In genomic region chr19:45809643-45810159, GRCh38 we compare ENCODE assay signal across 9 cellular contexts. TPM values are rescaled to one million over a fixed set of nuclear protein-coding genes. Genes with fewer than 3 reads are reported as not detected.
DNase-seq lines count a peak whose midpoint lies in the region; FAIRE-seq and TF ChIP-seq lines count a peak whose summit lies in the region.
"Had no signal": no experiment of that assay in that cellular context is flagged by ENCODE, and none has a peak within 500 bp of the region (broad histone marks: within the 10 kb centered on the region; RNA-seq: fewer than 3 reads in every experiment).

No MANE protein-coding gene starts in this region.

- TF ChIP-seq EP300 in esophagus muscularis mucosa (IDR thresholded peaks at IDR 0.05): no peak

- H2AFZ ChIP-seq in astrocyte (ENCODE audit: low read depth, low read length) (no peak overlapping the region), neuronal stem cell (ENCODE audit: low read length) (peak overlapping the region; percentile 69)

- peaks cover 8% of the 10 kb centered on the region for H3K4me1 ChIP-seq in astrocyte (ENCODE audit: insufficient read depth, low read length)
- peaks cover 0 to under 1% of the 10 kb centered on the region in 2 donors for H3K4me1 ChIP-seq in neuronal stem cell (ENCODE audit: control insufficient read depth in 2 of 2, insufficient read depth in 1 of 2, low read depth in 1 of 2, low read length in 2 of 2)
- peaks cover under 1 to 8% (median 6%) of the 10 kb centered on the region in 4 donors for H3K4me1 ChIP-seq in esophagus muscularis mucosa

- H3K4ac ChIP-seq in neuronal stem cell (ENCODE audit: low read length): no peak overlapping the region

- H3K79me1 ChIP-seq in neuronal stem cell (ENCODE audit: low read depth, low read length): no peaks in the 10 kb centered on the region

- H3K14ac ChIP-seq in neuronal stem cell (ENCODE audit: low read length): no peak overlapping the region

- H3K4me1 Mint-ChIP-seq in astrocyte (ENCODE audit: low read depth, unreplicated experiment): peaks cover 9% of the 10 kb centered on the region
- H3K4me1 Mint-ChIP-seq in activated T-helper 2 cell treated with anti-CD3 and anti-CD28 coated beads, Interferon-gamma antibody, Interleukin-2, Interleukin-4, amounts not matched to agents 10 μg/mL and 5 μg/mL and 100 μg/mL, durations not matched to agents 14 hours and 24 hours and 36 hours (ENCODE audit: low read depth): peaks cover 9% of the 10 kb centered on the region

- no peak overlapping the region for H2BK120ac ChIP-seq in neuronal stem cell (ENCODE audit: low read depth, low read length)

- peak overlapping the region; percentile 4 for H3K9ac ChIP-seq in astrocyte (ENCODE audit: low read length)
- no peak overlapping the region for H3K9ac ChIP-seq in neuronal stem cell (ENCODE audit: low read depth, low read length, poor library complexity)

- no peak overlapping the region for H2BK15ac ChIP-seq in neuronal stem cell (ENCODE audit: low read length)

- H3K4me2 ChIP-seq in astrocyte (ENCODE audit: low read length) (peak overlapping the region; percentile 67), neuronal stem cell (ENCODE audit: insufficient read depth, low read length, poor library complexity, severe bottlenecking) (no peak overlapping the region)

- H3K27me3 Mint-ChIP-seq in astrocyte (ENCODE audit: low read depth, unreplicated experiment): no peaks in the 10 kb centered on the region
- no peaks in the 10 kb centered on the region for H3K27me3 Mint-ChIP-seq in activated T-helper 2 cell treated with anti-CD3 and anti-CD28 coated beads, Interferon-gamma antibody, Interleukin-2, Interleukin-4, amounts not matched to agents 10 μg/mL and 5 μg/mL and 100 μg/mL, durations not matched to agents 14 hours and 24 hours and 36 hours (ENCODE audit: low read depth)

- intact Hi-C loops in activated T-helper 2 cell treated with anti-CD3 and anti-CD28 coated beads, Interferon-gamma antibody, Interleukin-2, Interleukin-4, amounts not matched to agents 10 μg/mL and 5 μg/mL and 100 μg/mL, durations not matched to agents 14 hours and 24 hours and 36 hours (cut with micrococcal nuclease): no loop called here
- intact Hi-C loops in esophagus muscularis mucosa (cut with DNase I): no loop called here

- no CpG with 5 or more reads among the region's 7 CpGs for WGBS in neuronal stem cell (ENCODE audit: extremely low coverage in 2 of 2, insufficient read length in 2 of 2, insufficient replicate concordance in 1 of 2), 2 donors
- 55% methylated on average over 7 of the region's 7 CpGs for WGBS in esophagus muscularis mucosa

- no peaks in the 10 kb centered on the region for H3K27me3 ChIP-seq in astrocyte (ENCODE audit: insufficient read depth, low read length)
- H3K27me3 ChIP-seq in neuronal stem cell (ENCODE audit: control insufficient read depth in 3 of 3, insufficient read depth in 3 of 3, low read depth in 1 of 3, low read length in 3 of 3): peaks cover 0 to 3% (median 0%) of the 10 kb centered on the region in 3 experiments
- H3K27me3 ChIP-seq in esophagus muscularis mucosa: peaks cover 0 to 33% (median 4%) of the 10 kb centered on the region in 4 donors

- H3K23ac ChIP-seq in neuronal stem cell (ENCODE audit: low read depth, low read length, poor library complexity): no peak overlapping the region

- H3K27ac ChIP-seq in astrocyte (ENCODE audit: low read depth, low read length): peak overlapping the region; percentile 15
- no peak overlapping the region for H3K27ac ChIP-seq in neuronal stem cell (replicated peaks; ENCODE audit: low read length)
- H3K27ac ChIP-seq in esophagus muscularis mucosa (replicated peaks in 1 of 4): no peak overlapping the region

- TF ChIP-seq CTCF in astrocyte (IDR thresholded peaks at IDR 0.05; ENCODE audit: insufficient read depth, low read depth, low read length) (no peak), esophagus muscularis mucosa (IDR thresholded peaks at IDR 0.05) (no peak)

- no peaks in the 10 kb centered on the region for H3K9me3 ChIP-seq in astrocyte (ENCODE audit: insufficient read depth, low read depth, low read length)
- H3K9me3 ChIP-seq in neuronal stem cell (replicated peaks in 1 of 2; ENCODE audit: control insufficient read depth in 2 of 2, insufficient read depth in 1 of 2, low read depth in 1 of 2, low read length in 2 of 2): peaks cover 0 to 4% of the 10 kb centered on the region in 2 donors
- H3K9me3 ChIP-seq in esophagus muscularis mucosa: no peaks in the 10 kb centered on the region

- H3K36me3 ChIP-seq in astrocyte (ENCODE audit: insufficient read depth, low read length) (no peaks in the 10 kb centered on the region), neuronal stem cell (replicated peaks in 1 of 2; ENCODE audit: control insufficient read depth in 2 of 2, insufficient read depth in 2 of 2, low read length in 2 of 2) (peaks cover 1 to 3% of the 10 kb centered on the region in 2 donors), esophagus muscularis mucosa (no peaks in the 10 kb centered on the region)

- H3K79me2 ChIP-seq in astrocyte (ENCODE audit: insufficient read depth, low read length): no peaks in the 10 kb centered on the region

- no peaks in the 10 kb centered on the region for H4K20me1 ChIP-seq in astrocyte (ENCODE audit: insufficient read depth, low read length)

- no peak overlapping the region for H2AK5ac ChIP-seq in neuronal stem cell (ENCODE audit: low read depth, low read length)

- peak; percentile 12 for DNase-seq in NCI-H1092 treated with DMSO at 0.1 percent for 48 hours (lab: John Stamatoyannopoulos, UW)
- DNase-seq in NCI-H1092 (lab: John Stamatoyannopoulos, UW): no peak
- peak; percentile 82 for DNase-seq in NCI-H146 (lab: John Stamatoyannopoulos, UW)
- DNase-seq in astrocyte (ENCODE audit: low read depth): peak; percentile 73
- DNase-seq in neuronal stem cell (ENCODE audit: low spot score): no peak
- DNase-seq in hypothalamus (lab: John Stamatoyannopoulos, UW): no peak
- no peak for DNase-seq in activated T-helper 2 cell treated with anti-CD3 and anti-CD28 coated beads, Interferon-gamma antibody, Interleukin-2, Interleukin-4, amounts not matched to agents 10 μg/mL and 5 μg/mL and 100 μg/mL, durations not matched to agents 14 hours and 24 hours and 36 hours (ENCODE audit: low spot score)
- no peak for DNase-seq in esophagus muscularis mucosa (ENCODE audit: extremely low spot score)

- no peak overlapping the region for H3K4me3 ChIP-seq in astrocyte (ENCODE audit: insufficient read depth, low read depth, low read length)
- no peak overlapping the region for H3K4me3 ChIP-seq in neuronal stem cell (ENCODE audit: low read length in 2 of 2)
- no peak overlapping the region for H3K4me3 ChIP-seq in esophagus muscularis mucosa

- H3K27ac Mint-ChIP-seq in astrocyte (ENCODE audit: unreplicated experiment): peak overlapping the region; percentile 94
- H3K27ac Mint-ChIP-seq in activated T-helper 2 cell treated with anti-CD3 and anti-CD28 coated beads, Interferon-gamma antibody, Interleukin-2, Interleukin-4, amounts not matched to agents 10 μg/mL and 5 μg/mL and 100 μg/mL, durations not matched to agents 14 hours and 24 hours and 36 hours: no peak overlapping the region

- no peak overlapping the region for H2BK5ac ChIP-seq in neuronal stem cell (ENCODE audit: low read length)

- peaks cover 2% of the 10 kb centered on the region for H3K36me3 Mint-ChIP-seq in astrocyte (ENCODE audit: low read depth, unreplicated experiment)
- H3K36me3 Mint-ChIP-seq in activated T-helper 2 cell treated with anti-CD3 and anti-CD28 coated beads, Interferon-gamma antibody, Interleukin-2, Interleukin-4, amounts not matched to agents 10 μg/mL and 5 μg/mL and 100 μg/mL, durations not matched to agents 14 hours and 24 hours and 36 hours (ENCODE audit: low read depth): peaks cover 4% of the 10 kb centered on the region

- H4K91ac ChIP-seq in neuronal stem cell (ENCODE audit: low read depth, low read length, poor library complexity): no peak overlapping the region

- no peak overlapping the region for H3K4me3 Mint-ChIP-seq in astrocyte (ENCODE audit: unreplicated experiment)
- H3K4me3 Mint-ChIP-seq in activated T-helper 2 cell treated with anti-CD3 and anti-CD28 coated beads, Interferon-gamma antibody, Interleukin-2, Interleukin-4, amounts not matched to agents 10 μg/mL and 5 μg/mL and 100 μg/mL, durations not matched to agents 14 hours and 24 hours and 36 hours (ENCODE audit: low read depth): no peak overlapping the region

- H4K8ac ChIP-seq in neuronal stem cell (ENCODE audit: low read depth, low read length): no peak overlapping the region

- H3K9me3 Mint-ChIP-seq in astrocyte (ENCODE audit: unreplicated experiment): peaks cover 2% of the 10 kb centered on the region
- no peaks in the 10 kb centered on the region for H3K9me3 Mint-ChIP-seq in activated T-helper 2 cell treated with anti-CD3 and anti-CD28 coated beads, Interferon-gamma antibody, Interleukin-2, Interleukin-4, amounts not matched to agents 10 μg/mL and 5 μg/mL and 100 μg/mL, durations not matched to agents 14 hours and 24 hours and 36 hours

- no peak overlapping the region for H2BK12ac ChIP-seq in neuronal stem cell (ENCODE audit: low read length)

- H3K18ac ChIP-seq in neuronal stem cell (ENCODE audit: low read length): no peak overlapping the region

- no peak for FAIRE-seq in astrocyte (lab: Jason Lieb, UNC)
- FAIRE-seq: A204.1 had no signal

- no peak for TF ChIP-seq POLR2A in esophagus muscularis mucosa (IDR thresholded peaks at IDR 0.05; ENCODE audit: low read depth)

RNA-seq across cellular contexts. Expression of gene RSPH6A, which starts 5.4 kb away (rescaled TPM):
- total RNA-seq in astrocyte: 0.12 and 0.23 TPM in 2 replicates
- polyA plus RNA-seq in neuronal stem cell (2013, experiment 1 of 2): not detected
- polyA plus RNA-seq in neuronal stem cell (2013, experiment 2 of 2): 0.03 TPM
- total RNA-seq in activated T-helper 2 cell treated with anti-CD3 and anti-CD28 coated beads, Interferon-gamma antibody, Interleukin-2, Interleukin-4, amounts not matched to agents 10 μg/mL and 5 μg/mL and 100 μg/mL, durations not matched to agents 14 hours and 24 hours and 36 hours: 0.16 and 0.23 TPM in 2 replicates
- under 1 TPM in 1 of 4 donors, not detected in 3; 0.11 TPM for total RNA-seq in esophagus muscularis mucosa

RNA-seq across cellular contexts. Expression of gene DMWD, which starts 17.1 kb away (rescaled TPM):
- total RNA-seq in astrocyte (61.9 and 69.0 TPM in 2 replicates), esophagus muscularis mucosa (10 to 100 TPM; 56.0 to 88.7 (median 63.3) TPM)
- polyA plus RNA-seq in neuronal stem cell (2013, experiment 1 of 2): 36.3 TPM
- polyA plus RNA-seq in neuronal stem cell (2013, experiment 2 of 2): 35.8 TPM
- total RNA-seq in activated T-helper 2 cell treated with anti-CD3 and anti-CD28 coated beads, Interferon-gamma antibody, Interleukin-2, Interleukin-4, amounts not matched to agents 10 μg/mL and 5 μg/mL and 100 μg/mL, durations not matched to agents 14 hours and 24 hours and 36 hours: 44.7 and 45.6 TPM in 2 replicates

RNA-seq across cellular contexts. Expression of gene DMPK, which starts 27.4 kb away (rescaled TPM):
- total RNA-seq in astrocyte (55.9 and 75.2 TPM in 2 replicates), esophagus muscularis mucosa (100 to 1,000 TPM; 247 to 487 (median 347) TPM)
- 29.4 TPM for polyA plus RNA-seq in neuronal stem cell (2013, experiment 1 of 2)
- polyA plus RNA-seq in neuronal stem cell (2013, experiment 2 of 2): 28.6 TPM
- total RNA-seq in activated T-helper 2 cell treated with anti-CD3 and anti-CD28 coated beads, Interferon-gamma antibody, Interleukin-2, Interleukin-4, amounts not matched to agents 10 μg/mL and 5 μg/mL and 100 μg/mL, durations not matched to agents 14 hours and 24 hours and 36 hours: 22.0 and 23.4 TPM in 2 replicates

RNA-seq across cellular contexts. Expression of gene SIX5, which starts 40.6 kb away (rescaled TPM):
- 23.5 and 24.8 TPM in 2 replicates for total RNA-seq in astrocyte
- 34.8 TPM for polyA plus RNA-seq in neuronal stem cell (2013, experiment 1 of 2)
- polyA plus RNA-seq in neuronal stem cell (2013, experiment 2 of 2): 34.5 TPM
- 4.8 and 5.7 TPM in 2 replicates for total RNA-seq in activated T-helper 2 cell treated with anti-CD3 and anti-CD28 coated beads, Interferon-gamma antibody, Interleukin-2, Interleukin-4, amounts not matched to agents 10 μg/mL and 5 μg/mL and 100 μg/mL, durations not matched to agents 14 hours and 24 hours and 36 hours
- total RNA-seq in esophagus muscularis mucosa: 10 to 100 TPM; 18.2 to 39.9 (median 28.8) TPM

RNA-seq across cellular contexts. Expression of gene SYMPK, which starts 53.2 kb away (rescaled TPM):
- total RNA-seq in astrocyte: 70.0 and 73.5 TPM in 2 replicates
- 58.0 TPM for polyA plus RNA-seq in neuronal stem cell (2013, experiment 1 of 2)
- 59.5 TPM for polyA plus RNA-seq in neuronal stem cell (2013, experiment 2 of 2)
- total RNA-seq in activated T-helper 2 cell treated with anti-CD3 and anti-CD28 coated beads, Interferon-gamma antibody, Interleukin-2, Interleukin-4, amounts not matched to agents 10 μg/mL and 5 μg/mL and 100 μg/mL, durations not matched to agents 14 hours and 24 hours and 36 hours: 121 and 131 TPM in 2 replicates
- 10 to 100 TPM; 22.0 to 44.2 (median 36.6) TPM for total RNA-seq in esophagus muscularis mucosa

Comparison
In these comparisons a context has a peak if more than half of its experiments do, and no peak if none do; other contexts are left out.
1. DNase-seq: peak in NCI-H1092 treated with DMSO at 0.1 percent for 48 hours (single experiment), NCI-H146 (single experiment) and astrocyte (single experiment); none in NCI-H1092 (single experiment), neuronal stem cell (single experiment), hypothalamus (0 of 51), activated T-helper 2 cell treated with anti-CD3 and anti-CD28 coated beads, Interferon-gamma antibody, Interleukin-2, Interleukin-4, amounts not matched to agents 10 μg/mL and 5 μg/mL and 100 μg/mL, durations not matched to agents 14 hours and 24 hours and 36 hours (single experiment) and esophagus muscularis mucosa (single experiment).